1 cellular context compared by ENCODE assay signal in the genomic region with DNA sequence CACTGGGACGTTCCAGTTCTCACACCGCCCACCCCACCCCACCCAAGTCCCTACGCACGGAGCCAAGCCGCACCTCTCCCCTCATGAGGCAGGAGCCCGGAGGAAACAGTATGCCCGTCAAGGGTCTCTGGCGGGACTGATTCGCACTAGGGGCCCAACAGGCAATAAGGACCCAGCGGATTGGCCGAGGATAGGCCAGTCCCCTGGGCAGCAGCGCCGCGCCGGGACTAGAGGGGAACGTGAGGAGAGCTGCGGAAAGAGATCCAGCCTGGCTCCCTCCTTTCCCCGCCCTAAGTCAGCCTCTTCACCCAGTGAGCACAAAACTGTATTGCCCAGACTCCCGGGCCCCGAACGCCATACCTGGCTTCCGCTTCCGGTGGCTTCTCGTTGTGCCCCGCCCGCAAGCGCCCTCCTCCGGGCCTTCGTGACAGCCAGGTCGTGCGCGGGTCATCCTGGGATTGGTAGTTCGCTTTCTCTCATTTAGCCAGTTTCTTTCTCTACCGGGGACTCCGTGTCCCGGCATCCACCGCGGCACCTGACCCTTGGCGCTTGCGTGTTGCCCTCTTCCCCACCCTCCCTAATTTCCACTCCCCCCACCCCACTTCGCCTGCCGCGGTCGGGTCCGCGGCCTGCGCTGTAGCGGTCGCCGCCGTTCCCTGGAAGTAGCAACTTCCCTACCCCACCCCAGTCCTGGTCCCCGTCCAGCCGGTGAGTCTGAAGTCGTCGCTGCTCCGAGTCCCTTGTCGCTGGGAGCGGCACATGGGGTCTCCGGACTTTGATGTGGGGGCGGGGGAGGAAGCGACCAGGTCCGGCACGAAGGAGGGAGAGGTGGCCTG.
TF ChIP-seq lines count a peak whose summit lies in the region.

Gene CSNK2B (plus strand): TSS at position 580 of the 836 bp plus-strand sequence. CDS start 752 bp downstream, outside the sequence.

TF ChIP-seq in HepG2, 621 proteins besides CTCF, POLR2A, EP300 and RAD21 (continued from another document and continues in another):
- TF ChIP-seq DZIP1 (CRISPR knock-in tag; IDR thresholded peaks at IDR 0.05) (peak; percentile 19; the same call in 1 of the 2 replicates), ZBTB8A (CRISPR knock-in tag; IDR thresholded peaks at IDR 0.05; ENCODE audit: borderline replicate concordance, low read depth) (0 out of 2 replicates have a peak, but pooled peaks have one; percentile 50), CAMTA2 (CRISPR knock-in tag; IDR thresholded peaks at IDR 0.05; ENCODE audit: borderline replicate concordance) (0 out of 2 replicates have a peak, but pooled peaks have one; percentile 50), TBP (CRISPR knock-in tag; IDR thresholded peaks at IDR 0.05) (0 out of 2 replicates have a peak, but pooled peaks have one; percentile 20), THAP7 (CRISPR knock-in tag; IDR thresholded peaks at IDR 0.05) (0 out of 2 replicates have a peak, but pooled peaks have one; percentile 8), ZNF280B (CRISPR knock-in tag; IDR thresholded peaks at IDR 0.05; ENCODE audit: borderline replicate concordance) (peak; percentile 91), GATA4 (IDR thresholded peaks at IDR 0.05; ENCODE audit: borderline replicate concordance, low read depth) (0 out of 2 replicates have a peak, but pooled peaks have one; percentile 51), SSRP1 (CRISPR knock-in tag; IDR thresholded peaks at IDR 0.05) (no peak; the same call in 1 of the 2 replicates), ZNF83 (CRISPR knock-in tag; IDR thresholded peaks at IDR 0.05; ENCODE audit: borderline replicate concordance) (0 out of 2 replicates have a peak, but pooled peaks have one; percentile 32), HNRNPLL (IDR thresholded peaks at IDR 0.05; ENCODE audit: low read depth, low read length, poor library complexity, severe bottlenecking) (peak; percentile 65), ZNF441 (CRISPR knock-in tag; IDR thresholded peaks at IDR 0.05; ENCODE audit: borderline replicate concordance) (no peak), HNF4G (IDR thresholded peaks at IDR 0.05; ENCODE audit: borderline replicate concordance, low read depth, low read length) (peak; percentile 3), HNF4G (CRISPR knock-in tag; IDR thresholded peaks at IDR 0.05; ENCODE audit: borderline replicate concordance, low read depth) (no peak), SALL1 (CRISPR knock-in tag; IDR thresholded peaks at IDR 0.05) (peak; percentile 72), NR1H2 (CRISPR knock-in tag; IDR thresholded peaks at IDR 0.05; ENCODE audit: borderline replicate concordance, low read depth) (0 out of 2 replicates have a peak, but pooled peaks have one; percentile 41), SP2 (CRISPR knock-in tag; IDR thresholded peaks at IDR 0.05) (peak; percentile 62), HMGXB3 (CRISPR knock-in tag; IDR thresholded peaks at IDR 0.05; ENCODE audit: borderline replicate concordance) (peak; percentile 98), FOXJ3 (CRISPR knock-in tag; IDR thresholded peaks at IDR 0.05; ENCODE audit: borderline replicate concordance) (peak; percentile 66; the same call in 1 of the 2 replicates), ZNF703 (CRISPR knock-in tag; IDR thresholded peaks at IDR 0.05; ENCODE audit: borderline replicate concordance) (0 out of 2 replicates have a peak, but pooled peaks have one; percentile 28), ZNF253 (CRISPR knock-in tag; IDR thresholded peaks at IDR 0.05; ENCODE audit: borderline replicate concordance) (no peak), ETV5 (CRISPR knock-in tag; IDR thresholded peaks at IDR 0.05; ENCODE audit: borderline replicate concordance) (peak; percentile 85), CBFB (CRISPR knock-in tag; IDR thresholded peaks at IDR 0.05) (no peak), GTF3A (CRISPR knock-in tag; conservative IDR thresholded peaks at IDR 0.05) (peak; percentile 40; the same call in 1 of the 2 replicates), ZFX (CRISPR knock-in tag; IDR thresholded peaks at IDR 0.05; ENCODE audit: low read depth) (peak; percentile 97)
- TF ChIP-seq, protein P1, sequence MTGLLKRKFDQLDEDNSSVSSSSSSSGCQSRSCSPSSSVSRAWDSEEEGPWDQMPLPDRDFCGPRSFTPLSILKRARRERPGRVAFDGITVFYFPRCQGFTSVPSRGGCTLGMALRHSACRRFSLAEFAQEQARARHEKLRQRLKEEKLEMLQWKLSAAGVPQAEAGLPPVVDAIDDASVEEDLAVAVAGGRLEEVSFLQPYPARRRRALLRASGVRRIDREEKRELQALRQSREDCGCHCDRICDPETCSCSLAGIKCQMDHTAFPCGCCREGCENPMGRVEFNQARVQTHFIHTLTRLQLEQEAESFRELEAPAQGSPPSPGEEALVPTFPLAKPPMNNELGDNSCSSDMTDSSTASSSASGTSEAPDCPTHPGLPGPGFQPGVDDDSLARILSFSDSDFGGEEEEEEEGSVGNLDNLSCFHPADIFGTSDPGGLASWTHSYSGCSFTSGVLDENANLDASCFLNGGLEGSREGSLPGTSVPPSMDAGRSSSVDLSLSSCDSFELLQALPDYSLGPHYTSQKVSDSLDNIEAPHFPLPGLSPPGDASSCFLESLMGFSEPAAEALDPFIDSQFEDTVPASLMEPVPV (CRISPR knock-in tag; IDR thresholded peaks at IDR 0.05), result peak; percentile 94
- TF ChIP-seq, protein P2, sequence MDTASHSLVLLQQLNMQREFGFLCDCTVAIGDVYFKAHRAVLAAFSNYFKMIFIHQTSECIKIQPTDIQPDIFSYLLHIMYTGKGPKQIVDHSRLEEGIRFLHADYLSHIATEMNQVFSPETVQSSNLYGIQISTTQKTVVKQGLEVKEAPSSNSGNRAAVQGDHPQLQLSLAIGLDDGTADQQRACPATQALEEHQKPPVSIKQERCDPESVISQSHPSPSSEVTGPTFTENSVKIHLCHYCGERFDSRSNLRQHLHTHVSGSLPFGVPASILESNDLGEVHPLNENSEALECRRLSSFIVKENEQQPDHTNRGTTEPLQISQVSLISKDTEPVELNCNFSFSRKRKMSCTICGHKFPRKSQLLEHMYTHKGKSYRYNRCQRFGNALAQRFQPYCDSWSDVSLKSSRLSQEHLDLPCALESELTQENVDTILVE (CRISPR knock-in tag; IDR thresholded peaks at IDR 0.05), result peak; percentile 79
- TF ChIP-seq, protein P3, sequence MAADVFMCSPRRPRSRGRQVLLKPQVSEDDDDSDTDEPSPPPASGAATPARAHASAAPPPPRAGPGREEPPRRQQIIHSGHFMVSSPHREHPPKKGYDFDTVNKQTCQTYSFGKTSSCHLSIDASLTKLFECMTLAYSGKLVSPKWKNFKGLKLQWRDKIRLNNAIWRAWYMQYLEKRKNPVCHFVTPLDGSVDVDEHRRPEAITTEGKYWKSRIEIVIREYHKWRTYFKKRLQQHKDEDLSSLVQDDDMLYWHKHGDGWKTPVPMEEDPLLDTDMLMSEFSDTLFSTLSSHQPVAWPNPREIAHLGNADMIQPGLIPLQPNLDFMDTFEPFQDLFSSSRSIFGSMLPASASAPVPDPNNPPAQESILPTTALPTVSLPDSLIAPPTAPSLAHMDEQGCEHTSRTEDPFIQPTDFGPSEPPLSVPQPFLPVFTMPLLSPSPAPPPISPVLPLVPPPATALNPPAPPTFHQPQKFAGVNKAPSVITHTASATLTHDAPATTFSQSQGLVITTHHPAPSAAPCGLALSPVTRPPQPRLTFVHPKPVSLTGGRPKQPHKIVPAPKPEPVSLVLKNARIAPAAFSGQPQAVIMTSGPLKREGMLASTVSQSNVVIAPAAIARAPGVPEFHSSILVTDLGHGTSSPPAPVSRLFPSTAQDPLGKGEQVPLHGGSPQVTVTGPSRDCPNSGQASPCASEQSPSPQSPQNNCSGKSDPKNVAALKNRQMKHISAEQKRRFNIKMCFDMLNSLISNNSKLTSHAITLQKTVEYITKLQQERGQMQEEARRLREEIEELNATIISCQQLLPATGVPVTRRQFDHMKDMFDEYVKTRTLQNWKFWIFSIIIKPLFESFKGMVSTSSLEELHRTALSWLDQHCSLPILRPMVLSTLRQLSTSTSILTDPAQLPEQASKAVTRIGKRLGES (CRISPR knock-in tag; IDR thresholded peaks at IDR 0.05; ENCODE audit: borderline replicate concordance), result no peak
- TF ChIP-seq, protein P4, sequence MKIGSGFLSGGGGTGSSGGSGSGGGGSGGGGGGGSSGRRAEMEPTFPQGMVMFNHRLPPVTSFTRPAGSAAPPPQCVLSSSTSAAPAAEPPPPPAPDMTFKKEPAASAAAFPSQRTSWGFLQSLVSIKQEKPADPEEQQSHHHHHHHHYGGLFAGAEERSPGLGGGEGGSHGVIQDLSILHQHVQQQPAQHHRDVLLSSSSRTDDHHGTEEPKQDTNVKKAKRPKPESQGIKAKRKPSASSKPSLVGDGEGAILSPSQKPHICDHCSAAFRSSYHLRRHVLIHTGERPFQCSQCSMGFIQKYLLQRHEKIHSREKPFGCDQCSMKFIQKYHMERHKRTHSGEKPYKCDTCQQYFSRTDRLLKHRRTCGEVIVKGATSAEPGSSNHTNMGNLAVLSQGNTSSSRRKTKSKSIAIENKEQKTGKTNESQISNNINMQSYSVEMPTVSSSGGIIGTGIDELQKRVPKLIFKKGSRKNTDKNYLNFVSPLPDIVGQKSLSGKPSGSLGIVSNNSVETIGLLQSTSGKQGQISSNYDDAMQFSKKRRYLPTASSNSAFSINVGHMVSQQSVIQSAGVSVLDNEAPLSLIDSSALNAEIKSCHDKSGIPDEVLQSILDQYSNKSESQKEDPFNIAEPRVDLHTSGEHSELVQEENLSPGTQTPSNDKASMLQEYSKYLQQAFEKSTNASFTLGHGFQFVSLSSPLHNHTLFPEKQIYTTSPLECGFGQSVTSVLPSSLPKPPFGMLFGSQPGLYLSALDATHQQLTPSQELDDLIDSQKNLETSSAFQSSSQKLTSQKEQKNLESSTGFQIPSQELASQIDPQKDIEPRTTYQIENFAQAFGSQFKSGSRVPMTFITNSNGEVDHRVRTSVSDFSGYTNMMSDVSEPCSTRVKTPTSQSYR (CRISPR knock-in tag; IDR thresholded peaks at IDR 0.05; ENCODE audit: borderline replicate concordance), result peak; percentile 54; the same call in 1 of the 2 replicates
- TF ChIP-seq, protein P5, sequence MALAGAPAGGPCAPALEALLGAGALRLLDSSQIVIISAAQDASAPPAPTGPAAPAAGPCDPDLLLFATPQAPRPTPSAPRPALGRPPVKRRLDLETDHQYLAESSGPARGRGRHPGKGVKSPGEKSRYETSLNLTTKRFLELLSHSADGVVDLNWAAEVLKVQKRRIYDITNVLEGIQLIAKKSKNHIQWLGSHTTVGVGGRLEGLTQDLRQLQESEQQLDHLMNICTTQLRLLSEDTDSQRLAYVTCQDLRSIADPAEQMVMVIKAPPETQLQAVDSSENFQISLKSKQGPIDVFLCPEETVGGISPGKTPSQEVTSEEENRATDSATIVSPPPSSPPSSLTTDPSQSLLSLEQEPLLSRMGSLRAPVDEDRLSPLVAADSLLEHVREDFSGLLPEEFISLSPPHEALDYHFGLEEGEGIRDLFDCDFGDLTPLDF (CRISPR knock-in tag; IDR thresholded peaks at IDR 0.05), result peak; percentile 66; the same call in 1 of the 2 replicates
